8 cellular contexts compared by ENCODE assay signal in the genomic region with DNA sequence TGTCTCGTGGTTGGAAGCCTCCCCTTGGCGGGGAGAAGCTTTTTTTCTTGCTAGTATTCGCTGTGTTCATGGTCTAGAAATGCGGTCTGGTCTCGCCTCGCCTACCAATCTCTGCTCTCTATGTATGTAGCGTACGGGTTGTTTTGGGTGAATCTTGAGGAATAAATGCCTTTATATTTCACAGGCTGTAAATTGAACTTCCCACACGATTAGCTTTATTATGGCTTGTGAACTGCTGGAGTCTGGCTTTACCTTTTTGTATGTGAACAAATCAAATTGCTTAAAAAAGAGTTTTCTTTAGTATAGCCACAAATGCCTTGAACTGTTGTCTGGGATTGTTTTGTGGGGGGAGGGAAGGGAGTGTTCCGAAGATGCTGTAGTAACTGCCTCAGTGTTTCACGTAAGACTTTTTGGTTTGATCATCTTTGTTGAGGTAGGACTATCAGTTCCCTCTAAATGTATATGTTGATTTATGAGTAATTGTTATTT. TPM values are rescaled to one million over a fixed set of nuclear protein-coding genes. Genes with fewer than 3 reads are reported as not detected.
DNase-seq lines count a peak whose midpoint lies in the region; ATAC-seq and TF ChIP-seq lines count a peak whose summit lies in the region.

No MANE protein-coding gene starts in this region.

- 11% methylated on average over 11 of the region's 11 CpGs for WGBS in sigmoid colon, 2 donors

- peaks cover 81% of the 10 kb centered on the region for H3K27me3 Mint-ChIP-seq in progenitor cell of endocrine pancreas

- H3K36me3 ChIP-seq in sigmoid colon, result no peaks in the 10 kb centered on the region

- peaks cover 0 to 31% (median 28%) of the 10 kb centered on the region in 4 donors for H3K4me1 ChIP-seq in sigmoid colon

- no peak for TF ChIP-seq EP300 in sigmoid colon (IDR thresholded peaks at IDR 0.05)

- no peak for TF ChIP-seq POLR2A in sigmoid colon (IDR thresholded peaks at IDR 0.05)

- TF ChIP-seq CTCF in dorsolateral prefrontal cortex (IDR thresholded peaks at IDR 0.05 in 54 of 56, conservative IDR thresholded peaks at IDR 0.05 in 2 of 56; ENCODE audit: low read depth in 1 of 56, partially characterized antibody in 56 of 56) (no peak), progenitor cell of endocrine pancreas (IDR thresholded peaks at IDR 0.05; ENCODE audit: unreplicated experiment) (no peak), sigmoid colon (IDR thresholded peaks at IDR 0.05) (no peak)

- H3K4me3 Mint-ChIP-seq in progenitor cell of endocrine pancreas (ENCODE audit: low read depth), result peak overlapping the region; percentile 79

- ATAC-seq in HG02884 (IDR thresholded peaks at IDR 0.05; ENCODE audit: unreplicated experiment), result no peak

- H3K27me3 ChIP-seq in dorsolateral prefrontal cortex, result peaks cover 0 to 53% (median 24%) of the 10 kb centered on the region in 45 donors
- peaks cover 41 to 90% (median 69%) of the 10 kb centered on the region in 3 donors for H3K27me3 ChIP-seq in sigmoid colon

- intact Hi-C loops in dorsolateral prefrontal cortex (cut with DNase I), result loop anchor here in 1 of 2 donors (5.0 kb wide), 1 partner anchor 293 kb away; no protein-coding TSS in a partner anchor
- intact Hi-C loops in sigmoid colon (cut with DNase I), result no loop called here

- H3K36me3 Mint-ChIP-seq in progenitor cell of endocrine pancreas (ENCODE audit: insufficient read depth), result no peaks in the 10 kb centered on the region

- H3K4me3 ChIP-seq in dorsolateral prefrontal cortex, result peak overlapping the region in 58 of 59 donors; percentile 42 to 76 (median 62)
- H3K4me3 ChIP-seq in sigmoid colon, result no peak overlapping the region

- peak overlapping the region in 32 of 59 donors; percentile 5 to 94 (median 60) for H3K27ac ChIP-seq in dorsolateral prefrontal cortex
- H3K27ac ChIP-seq in sigmoid colon, result no peak overlapping the region

- DNase-seq in activated CD8-positive, alpha-beta memory T cell treated with anti-CD3 and anti-CD28 coated beads, Interleukin-2, amount 50 U/mL, for 48 hours, result peak; percentile 51
- no peak for DNase-seq in activated CD8-positive, alpha-beta memory T cell treated with anti-CD3 and anti-CD28 coated beads for 24 hours
- DNase-seq in NCI-H345 (lab: John Stamatoyannopoulos, UW) (peak; percentile 44), dorsolateral prefrontal cortex (peak in 1 of 10 donors; percentile 39), progenitor cell of endocrine pancreas (ENCODE audit: low spot score, unreplicated experiment) (no peak), sigmoid colon (no peak), RKO (ENCODE audit: low spot score) (no peak)

- H3K4me1 Mint-ChIP-seq in progenitor cell of endocrine pancreas (ENCODE audit: low read depth), result peaks cover 10% of the 10 kb centered on the region

- H3K9me3 Mint-ChIP-seq in progenitor cell of endocrine pancreas (ENCODE audit: low read depth), result no peaks in the 10 kb centered on the region

- H3K27ac Mint-ChIP-seq in progenitor cell of endocrine pancreas, result no peak overlapping the region

- no peaks in the 10 kb centered on the region for H3K9me3 ChIP-seq in sigmoid colon

RNA-seq across cellular contexts. Expression of gene INSM1, which starts 2.2 kb away (rescaled TPM):
- total RNA-seq in dorsolateral prefrontal cortex (1 to 10 TPM; 1.6 to 8.1 (median 3.9) TPM), progenitor cell of endocrine pancreas (41.1 and 46.1 TPM in 2 replicates), sigmoid colon (under 1 TPM in 2 of 4 donors, not detected in 2; 0.36 to 0.55 TPM)
- 1 to 10 TPM in 2 of 3 donors, under 1 TPM in 1; 0.80 to 1.4 (median 1.2) TPM for polyA plus RNA-seq in sigmoid colon

Comparison
In these comparisons a context has a peak if more than half of its experiments do, and no peak if none do; other contexts are left out.
1. DNase-seq: peak in activated CD8-positive, alpha-beta memory T cell treated with anti-CD3 and anti-CD28 coated beads, Interleukin-2, amount 50 U/mL, for 48 hours (single experiment) and NCI-H345 (single experiment); none in activated CD8-positive, alpha-beta memory T cell treated with anti-CD3 and anti-CD28 coated beads for 24 hours (single experiment), progenitor cell of endocrine pancreas (single experiment), sigmoid colon (single experiment) and RKO (single experiment).
2. H3K27ac ChIP-seq: peak in dorsolateral prefrontal cortex (32 of 59); none in sigmoid colon (0 of 4).
3. H3K4me3 ChIP-seq: peak in dorsolateral prefrontal cortex (58 of 59); none in sigmoid colon (0 of 4).